In the genomic region with DNA sequence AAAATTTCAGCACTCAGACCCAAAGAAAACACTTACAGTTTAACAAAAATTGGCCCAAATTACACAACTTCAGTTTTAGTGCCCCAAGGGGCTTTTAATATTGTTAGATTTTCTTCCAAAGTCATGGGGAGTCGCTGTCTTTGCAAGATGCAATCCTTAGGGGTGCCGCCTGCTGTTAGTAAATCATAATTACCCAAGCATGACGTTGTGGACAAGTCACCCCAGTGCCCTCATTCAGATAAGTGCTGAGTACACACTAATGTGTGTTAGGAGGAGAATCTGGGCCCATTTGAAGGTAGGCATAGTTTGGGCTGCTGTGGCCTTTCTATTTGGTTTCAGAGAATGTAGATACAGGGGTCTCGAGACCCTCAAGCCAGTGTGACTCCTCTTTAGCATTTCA, we compare ENCODE assay signal across 16 cellular contexts.
A peak's percentile ranks its signal among the peaks of the same experiment; 100 is the strongest.
DNase-seq lines count a peak whose midpoint lies in the region; ATAC-seq and TF ChIP-seq lines count a peak whose summit lies in the region.
"Had no signal": no experiment of that assay in that cellular context is flagged by ENCODE, and none has a peak within 500 bp of the region (broad histone marks: within the 10 kb centered on the region; RNA-seq: fewer than 3 reads in every experiment).

No MANE protein-coding gene starts in this region.

- no peaks in the 10 kb centered on the region for H3K27me3 ChIP-seq in neural progenitor cell
- H3K27me3 ChIP-seq: BLaER1 had no signal

- H3K9me3 Mint-ChIP-seq in neural progenitor cell: no peaks in the 10 kb centered on the region
- H3K9me3 Mint-ChIP-seq in WTC11: no peaks in the 10 kb centered on the region
- H3K9me3 Mint-ChIP-seq: CD4-positive, alpha-beta T cell had no signal

- H3K36me3 Mint-ChIP-seq in neural progenitor cell (peaks cover 4% of the 10 kb centered on the region), WTC11 (no peaks in the 10 kb centered on the region)
- H3K36me3 Mint-ChIP-seq: CD14-positive monocyte had no signal

- no peak overlapping the region for H3K27ac Mint-ChIP-seq in neural progenitor cell
- H3K27ac Mint-ChIP-seq in WTC11: no peak overlapping the region
- H3K27ac Mint-ChIP-seq: B cell; CD14-positive monocyte; CD4-positive, alpha-beta T cell; CD8-positive, alpha-beta memory T cell had no signal

- H3K4me2 ChIP-seq in neural progenitor cell: no peak overlapping the region
- H3K4me2 ChIP-seq: BLaER1 had no signal

- peaks cover 28% of the 10 kb centered on the region for H3K4me1 ChIP-seq in neural progenitor cell
- H3K4me1 ChIP-seq: BLaER1 had no signal

- ATAC-seq in WTC11: no peak

- no peaks in the 10 kb centered on the region for H4K20me1 ChIP-seq in neural progenitor cell (ENCODE audit: low read depth)
- H4K20me1 ChIP-seq: BLaER1 had no signal

- no peak overlapping the region for H3K9ac ChIP-seq in neural progenitor cell
- H3K9ac ChIP-seq: BLaER1 had no signal

- H3F3A ChIP-seq in neural progenitor cell (ENCODE audit: low read depth): no peaks in the 10 kb centered on the region

- H3K27me3 Mint-ChIP-seq in neural progenitor cell (ENCODE audit: insufficient read depth, low read depth) (peaks cover 2% of the 10 kb centered on the region), WTC11 (ENCODE audit: low read depth) (no peaks in the 10 kb centered on the region)
- H3K27me3 Mint-ChIP-seq: CD4-positive, alpha-beta T cell had no signal

- no peak overlapping the region for H3K4me3 ChIP-seq in neural progenitor cell
- H3K4me3 ChIP-seq: BLaER1 had no signal

- DNase-seq in DMS53 treated with DMSO at 0.1 percent for 48 hours (lab: John Stamatoyannopoulos, UW; ENCODE audit: unreplicated experiment) (peak; percentile 6), RKO (ENCODE audit: low spot score) (peak; percentile 10), neural progenitor cell (ENCODE audit: low spot score) (no peak), SIG-M5 treated with dmso at 0.1 percent for 504 hours (lab: John Stamatoyannopoulos, UW; ENCODE audit: unreplicated experiment) (no peak), WTC11 (ENCODE audit: low spot score) (no peak)
- no peak for DNase-seq in activated CD4-positive, alpha-beta T cell treated with anti-CD3 and anti-CD28 coated beads for 1 hour
- DNase-seq: CD4-positive, alpha-beta T cell; CD8-positive, alpha-beta memory T cell; DMS 273 treated with DMSO at 0.1 percent for 48 hours; DND-41; H7; HCEC 1CT had no signal

- POLR2A ChIA-PET in WTC11 (lab: Charles Lee): no interaction called here

- CTCF ChIA-PET in WTC11 (lab: Charles Lee): interaction anchor here (1.2 to 2.3 kb wide), 2 partner anchors 12 to 46 kb away, joined by 4 to 6 read pairs; no protein-coding TSS in a partner anchor

- H3K79me2 ChIP-seq in neural progenitor cell (ENCODE audit: low read depth): no peaks in the 10 kb centered on the region

- TF ChIP-seq CTCF in C4-2B (conservative IDR thresholded peaks at IDR 0.05) (0 out of 2 replicates have a peak, but pooled peaks have one; percentile 7), neural progenitor cell (IDR thresholded peaks at IDR 0.05) (no peak), WTC11 (IDR thresholded peaks at IDR 0.05) (no peak)

- peak overlapping the region; percentile 34 for H2AFZ ChIP-seq in neural progenitor cell (replicated peaks)

- H3K36me3 ChIP-seq in neural progenitor cell: no peaks in the 10 kb centered on the region
- H3K36me3 ChIP-seq: BLaER1 had no signal

- H3K4me1 Mint-ChIP-seq in neural progenitor cell: peaks cover 17% of the 10 kb centered on the region
- H3K4me1 Mint-ChIP-seq in WTC11: peaks cover 4% of the 10 kb centered on the region; the same call in 1 of the 2 replicates
- H3K4me1 Mint-ChIP-seq: B cell; CD8-positive, alpha-beta memory T cell had no signal

- no peaks in the 10 kb centered on the region for H3K9me3 ChIP-seq in neural progenitor cell (ENCODE audit: low read depth)
- H3K9me3 ChIP-seq: BLaER1 had no signal

- H3K4me3 Mint-ChIP-seq in neural progenitor cell (no peak overlapping the region), WTC11 (no peak overlapping the region)
- H3K4me3 Mint-ChIP-seq: B cell; CD14-positive monocyte; CD4-positive, alpha-beta T cell; CD8-positive, alpha-beta memory T cell had no signal

- H3K27ac ChIP-seq in C4-2B (no peak overlapping the region), neural progenitor cell (no peak overlapping the region)
- H3K27ac ChIP-seq: BLaER1 had no signal

TF ChIP-seq in WTC11, 78 proteins besides CTCF, POLR2A, EP300 and RAD21:
- no peak for TF ChIP-seq CBFB (CRISPR knock-in tag; IDR thresholded peaks at IDR 0.05; ENCODE audit: low read depth)
- TF ChIP-seq ZNF121 (CRISPR knock-in tag; IDR thresholded peaks at IDR 0.05): no peak
- TF ChIP-seq GABPB1 (CRISPR knock-in tag; IDR thresholded peaks at IDR 0.05): no peak
- TF ChIP-seq ZNF671 (CRISPR knock-in tag; IDR thresholded peaks at IDR 0.05): no peak
- TF ChIP-seq RORB (CRISPR knock-in tag; IDR thresholded peaks at IDR 0.05): no peak
- TF ChIP-seq ZNF232 (CRISPR knock-in tag; IDR thresholded peaks at IDR 0.05): no peak
- TF ChIP-seq, protein P1, sequence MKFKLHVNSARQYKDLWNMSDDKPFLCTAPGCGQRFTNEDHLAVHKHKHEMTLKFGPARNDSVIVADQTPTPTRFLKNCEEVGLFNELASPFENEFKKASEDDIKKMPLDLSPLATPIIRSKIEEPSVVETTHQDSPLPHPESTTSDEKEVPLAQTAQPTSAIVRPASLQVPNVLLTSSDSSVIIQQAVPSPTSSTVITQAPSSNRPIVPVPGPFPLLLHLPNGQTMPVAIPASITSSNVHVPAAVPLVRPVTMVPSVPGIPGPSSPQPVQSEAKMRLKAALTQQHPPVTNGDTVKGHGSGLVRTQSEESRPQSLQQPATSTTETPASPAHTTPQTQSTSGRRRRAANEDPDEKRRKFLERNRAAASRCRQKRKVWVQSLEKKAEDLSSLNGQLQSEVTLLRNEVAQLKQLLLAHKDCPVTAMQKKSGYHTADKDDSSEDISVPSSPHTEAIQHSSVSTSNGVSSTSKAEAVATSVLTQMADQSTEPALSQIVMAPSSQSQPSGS (CRISPR knock-in tag; IDR thresholded peaks at IDR 0.05; ENCODE audit: borderline replicate concordance, low read depth): no peak
- no peak for TF ChIP-seq FOXJ3 (CRISPR knock-in tag; IDR thresholded peaks at IDR 0.05; ENCODE audit: borderline replicate concordance)
- no peak for TF ChIP-seq TCF7 (CRISPR knock-in tag; IDR thresholded peaks at IDR 0.05; ENCODE audit: low read depth)
- TF ChIP-seq, protein P2, sequence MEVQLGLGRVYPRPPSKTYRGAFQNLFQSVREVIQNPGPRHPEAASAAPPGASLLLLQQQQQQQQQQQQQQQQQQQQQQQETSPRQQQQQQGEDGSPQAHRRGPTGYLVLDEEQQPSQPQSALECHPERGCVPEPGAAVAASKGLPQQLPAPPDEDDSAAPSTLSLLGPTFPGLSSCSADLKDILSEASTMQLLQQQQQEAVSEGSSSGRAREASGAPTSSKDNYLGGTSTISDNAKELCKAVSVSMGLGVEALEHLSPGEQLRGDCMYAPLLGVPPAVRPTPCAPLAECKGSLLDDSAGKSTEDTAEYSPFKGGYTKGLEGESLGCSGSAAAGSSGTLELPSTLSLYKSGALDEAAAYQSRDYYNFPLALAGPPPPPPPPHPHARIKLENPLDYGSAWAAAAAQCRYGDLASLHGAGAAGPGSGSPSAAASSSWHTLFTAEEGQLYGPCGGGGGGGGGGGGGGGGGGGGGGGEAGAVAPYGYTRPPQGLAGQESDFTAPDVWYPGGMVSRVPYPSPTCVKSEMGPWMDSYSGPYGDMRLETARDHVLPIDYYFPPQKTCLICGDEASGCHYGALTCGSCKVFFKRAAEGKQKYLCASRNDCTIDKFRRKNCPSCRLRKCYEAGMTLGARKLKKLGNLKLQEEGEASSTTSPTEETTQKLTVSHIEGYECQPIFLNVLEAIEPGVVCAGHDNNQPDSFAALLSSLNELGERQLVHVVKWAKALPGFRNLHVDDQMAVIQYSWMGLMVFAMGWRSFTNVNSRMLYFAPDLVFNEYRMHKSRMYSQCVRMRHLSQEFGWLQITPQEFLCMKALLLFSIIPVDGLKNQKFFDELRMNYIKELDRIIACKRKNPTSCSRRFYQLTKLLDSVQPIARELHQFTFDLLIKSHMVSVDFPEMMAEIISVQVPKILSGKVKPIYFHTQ (CRISPR knock-in tag; IDR thresholded peaks at IDR 0.05): no peak
- no peak for TF ChIP-seq ZNF317 (CRISPR knock-in tag; IDR thresholded peaks at IDR 0.05; ENCODE audit: borderline replicate concordance, low read depth)
- TF ChIP-seq ZNF416 (CRISPR knock-in tag; IDR thresholded peaks at IDR 0.05): no peak

Comparison
In these comparisons a context has a peak if more than half of its experiments do, and no peak if none do; other contexts are left out.
1. DNase-seq: peak in DMS53 treated with DMSO at 0.1 percent for 48 hours (single experiment) and RKO (single experiment); none in neural progenitor cell (single experiment), SIG-M5 treated with dmso at 0.1 percent for 504 hours (single experiment), activated CD4-positive, alpha-beta T cell treated with anti-CD3 and anti-CD28 coated beads for 1 hour (single experiment) and WTC11 (single experiment).